Comparison of ENCODE assay signal across 1 cellular context in genomic region chr14:39265741-39266588, GRCh38.
TF ChIP-seq lines count a peak whose summit lies in the region.

No MANE protein-coding gene starts in this region.

TF ChIP-seq in endothelial cell of umbilical vein, 7 proteins besides CTCF, POLR2A, EP300 and RAD21 (continued from another document):
- TF ChIP-seq POLR2AphosphoS5 (IDR thresholded peaks at IDR 0.05; ENCODE audit: insufficient read depth, low read depth, low read length) = no peak
- no peak for TF ChIP-seq JUN (IDR thresholded peaks at IDR 0.05; ENCODE audit: borderline replicate concordance, insufficient read depth, insufficient read length, low read depth)
- TF ChIP-seq, protein P1, sequence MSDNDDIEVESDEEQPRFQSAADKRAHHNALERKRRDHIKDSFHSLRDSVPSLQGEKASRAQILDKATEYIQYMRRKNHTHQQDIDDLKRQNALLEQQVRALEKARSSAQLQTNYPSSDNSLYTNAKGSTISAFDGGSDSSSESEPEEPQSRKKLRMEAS (IDR thresholded peaks at IDR 0.05; ENCODE audit: insufficient read depth, insufficient read length) = no peak
- no peak for TF ChIP-seq FOS (IDR thresholded peaks at IDR 0.05; ENCODE audit: borderline replicate concordance, insufficient read depth, low read length)
- no peak for TF ChIP-seq MYC (IDR thresholded peaks at IDR 0.05; ENCODE audit: low read depth, low read length)
- no peak for TF ChIP-seq EZH2 (IDR thresholded peaks at IDR 0.05; ENCODE audit: borderline replicate concordance, low read depth, low read length, severe bottlenecking)
